9 cellular contexts compared by ENCODE assay signal in genomic region chr4:88177981-88178632, GRCh38. TPM values are rescaled to one million over a fixed set of nuclear protein-coding genes. Genes with fewer than 3 reads are reported as not detected.
A peak's percentile ranks its signal among the peaks of the same experiment; 100 is the strongest.
DNase-seq lines count a peak whose midpoint lies in the region; ATAC-seq, FAIRE-seq and TF ChIP-seq lines count a peak whose summit lies in the region.
"Had no signal": no experiment of that assay in that cellular context is flagged by ENCODE, and none has a peak within 500 bp of the region (broad histone marks: within the 10 kb centered on the region; RNA-seq: fewer than 3 reads in every experiment).

No MANE protein-coding gene starts in this region.

- TF ChIP-seq CTCF in right atrium auricular region (IDR thresholded peaks at IDR 0.05): no peak
- no peak for TF ChIP-seq CTCF in hepatocyte (IDR thresholded peaks at IDR 0.05; ENCODE audit: poor library complexity)

- H2AFZ ChIP-seq in hepatocyte: no peak overlapping the region

- H3K27me3 ChIP-seq in right atrium auricular region (no peaks in the 10 kb centered on the region), hepatocyte (no peaks in the 10 kb centered on the region)
- H3K27me3 ChIP-seq: adrenal gland had no signal

- no peak overlapping the region for H3K4me3 Mint-ChIP-seq in activated naive CD8-positive, alpha-beta T cell treated with anti-CD3 and anti-CD28 coated beads for 36 hours
- H3K4me3 Mint-ChIP-seq in activated CD4-positive, alpha-beta T cell treated with anti-CD3 and anti-CD28 coated beads, Interleukin-2, amount 10 ng/mL, durations not matched to agents 7 days and 5 days: no peak overlapping the region

- H3K36me3 Mint-ChIP-seq in activated naive CD8-positive, alpha-beta T cell treated with anti-CD3 and anti-CD28 coated beads for 36 hours: no peaks in the 10 kb centered on the region
- peaks cover 21% of the 10 kb centered on the region for H3K36me3 Mint-ChIP-seq in activated CD4-positive, alpha-beta T cell treated with anti-CD3 and anti-CD28 coated beads, Interleukin-2, amount 10 ng/mL, durations not matched to agents 7 days and 5 days (ENCODE audit: low read depth)

- H3K4me1 ChIP-seq in right atrium auricular region (no peaks in the 10 kb centered on the region), hepatocyte (ENCODE audit: insufficient read depth) (peaks cover 13% of the 10 kb centered on the region)

- H4K20me1 ChIP-seq in hepatocyte (ENCODE audit: insufficient read depth, poor library complexity, severe bottlenecking): no peaks in the 10 kb centered on the region

- no peak overlapping the region for H3K4me2 ChIP-seq in hepatocyte

- H3K27ac Mint-ChIP-seq in activated naive CD8-positive, alpha-beta T cell treated with anti-CD3 and anti-CD28 coated beads for 36 hours: no peak overlapping the region
- no peak overlapping the region for H3K27ac Mint-ChIP-seq in activated CD4-positive, alpha-beta T cell treated with anti-CD3 and anti-CD28 coated beads, Interleukin-2, amount 10 ng/mL, durations not matched to agents 7 days and 5 days

- H3K4me1 Mint-ChIP-seq in activated naive CD8-positive, alpha-beta T cell treated with anti-CD3 and anti-CD28 coated beads for 36 hours: peaks cover 3% of the 10 kb centered on the region
- peaks cover 19% of the 10 kb centered on the region for H3K4me1 Mint-ChIP-seq in activated CD4-positive, alpha-beta T cell treated with anti-CD3 and anti-CD28 coated beads, Interleukin-2, amount 10 ng/mL, durations not matched to agents 7 days and 5 days

- CTCF ChIA-PET in activated CD4-positive, alpha-beta T cell treated with anti-CD3 and anti-CD28 coated beads, Interleukin-2, amount 10 ng/mL, durations not matched to agents 7 days and 5 days (lab: Charles Lee): interaction anchor here (0.5 to 1.5 kb wide), 4 partner anchors 8 to 145 kb away, joined by 3 read pairs; no protein-coding TSS in a partner anchor

- H3K79me2 ChIP-seq in hepatocyte: no peaks in the 10 kb centered on the region

- H3K9me2 ChIP-seq in hepatocyte (replicated peaks; ENCODE audit: insufficient read depth): no peaks in the 10 kb centered on the region

- H3K9me3 ChIP-seq in right atrium auricular region (no peaks in the 10 kb centered on the region), hepatocyte (ENCODE audit: low read depth) (no peaks in the 10 kb centered on the region)
- H3K9me3 ChIP-seq: adrenal gland had no signal

- H3K36me3 ChIP-seq in right atrium auricular region (no peaks in the 10 kb centered on the region), hepatocyte (replicated peaks; ENCODE audit: insufficient read depth, low read depth) (no peaks in the 10 kb centered on the region)
- H3K36me3 ChIP-seq: adrenal gland had no signal

- no peak overlapping the region for H3K27ac ChIP-seq in right atrium auricular region
- H3K27ac ChIP-seq in hepatocyte: peak overlapping the region; percentile 47
- H3K27ac ChIP-seq: adrenal gland had no signal

- 55% methylated on average over 4 of the region's 4 CpGs for WGBS in hepatocyte (ENCODE audit: low lambda C conversion rate, missing lambda C conversion rate)

- POLR2A ChIA-PET in activated CD4-positive, alpha-beta T cell treated with anti-CD3 and anti-CD28 coated beads, Interleukin-2, amount 10 ng/mL, durations not matched to agents 7 days and 5 days (lab: Charles Lee): no interaction called here

- intact Hi-C loops in Right ventricle myocardium inferior (cut with DNase I): no loop called here

- DNase-seq in Right ventricle myocardium inferior (ENCODE audit: missing footprints) (no peak), right atrium auricular region (ENCODE audit: low spot score) (no peak), SKM-1 treated with dmso at 0.1 percent for 144 hours (lab: John Stamatoyannopoulos, UW; ENCODE audit: unreplicated experiment) (peak; percentile 88), hepatocyte (ENCODE audit: low spot score) (peak; percentile 76), urothelium cell line (ENCODE audit: low spot score) (peak; percentile 77)
- no peak for DNase-seq in activated naive CD8-positive, alpha-beta T cell treated with anti-CD3 and anti-CD28 coated beads for 36 hours
- DNase-seq in activated CD4-positive, alpha-beta T cell treated with anti-CD3 and anti-CD28 coated beads, Interleukin-2, amount 10 ng/mL, durations not matched to agents 7 days and 5 days: no peak

- H3K4me3 ChIP-seq in right atrium auricular region: no peak overlapping the region
- H3K4me3 ChIP-seq in hepatocyte: no peak overlapping the region
- H3K4me3 ChIP-seq: adrenal gland had no signal

- peaks cover 9% of the 10 kb centered on the region for H3K9me3 Mint-ChIP-seq in activated naive CD8-positive, alpha-beta T cell treated with anti-CD3 and anti-CD28 coated beads for 36 hours
- peaks cover 23% of the 10 kb centered on the region for H3K9me3 Mint-ChIP-seq in activated CD4-positive, alpha-beta T cell treated with anti-CD3 and anti-CD28 coated beads, Interleukin-2, amount 10 ng/mL, durations not matched to agents 7 days and 5 days

- ATAC-seq in Right ventricle myocardium inferior (peak; percentile 28), GM18517 (IDR thresholded peaks at IDR 0.05; ENCODE audit: unreplicated experiment) (no peak)

- peak; percentile 95 for FAIRE-seq in urothelium cell line (lab: Jason Lieb, UNC)

- H3K27me3 Mint-ChIP-seq in activated naive CD8-positive, alpha-beta T cell treated with anti-CD3 and anti-CD28 coated beads for 36 hours: peaks cover 2% of the 10 kb centered on the region
- H3K27me3 Mint-ChIP-seq in activated CD4-positive, alpha-beta T cell treated with anti-CD3 and anti-CD28 coated beads, Interleukin-2, amount 10 ng/mL, durations not matched to agents 7 days and 5 days: peaks cover 7% of the 10 kb centered on the region

RNA-seq across cellular contexts. Expression of gene ABCG2, which starts 19.7 kb away (rescaled TPM):
- total RNA-seq in Right ventricle myocardium inferior (1.0 TPM), right atrium auricular region (1 to 10 TPM; 1.0 to 2.9 TPM), hepatocyte (10.0 and 11.6 TPM in 2 replicates)
- polyA plus RNA-seq in hepatocyte: 3.7 and 3.9 TPM in 2 replicates
- under 1 TPM; 0.66 to 0.78 TPM for total RNA-seq in activated naive CD8-positive, alpha-beta T cell treated with anti-CD3 and anti-CD28 coated beads for 36 hours
- total RNA-seq in activated CD4-positive, alpha-beta T cell treated with anti-CD3 and anti-CD28 coated beads, Interleukin-2, amount 10 ng/mL, durations not matched to agents 7 days and 5 days: 1 to 10 TPM; 1.1 to 1.4 TPM

Comparison
In these comparisons a context has a peak if more than half of its experiments do, and no peak if none do; other contexts are left out.
1. DNase-seq: peak in SKM-1 treated with dmso at 0.1 percent for 144 hours (single experiment), hepatocyte (single experiment) and urothelium cell line (single experiment); none in Right ventricle myocardium inferior (single experiment), right atrium auricular region (single experiment), activated naive CD8-positive, alpha-beta T cell treated with anti-CD3 and anti-CD28 coated beads for 36 hours (single experiment) and activated CD4-positive, alpha-beta T cell treated with anti-CD3 and anti-CD28 coated beads, Interleukin-2, amount 10 ng/mL, durations not matched to agents 7 days and 5 days (single experiment).